In the genomic region with DNA sequence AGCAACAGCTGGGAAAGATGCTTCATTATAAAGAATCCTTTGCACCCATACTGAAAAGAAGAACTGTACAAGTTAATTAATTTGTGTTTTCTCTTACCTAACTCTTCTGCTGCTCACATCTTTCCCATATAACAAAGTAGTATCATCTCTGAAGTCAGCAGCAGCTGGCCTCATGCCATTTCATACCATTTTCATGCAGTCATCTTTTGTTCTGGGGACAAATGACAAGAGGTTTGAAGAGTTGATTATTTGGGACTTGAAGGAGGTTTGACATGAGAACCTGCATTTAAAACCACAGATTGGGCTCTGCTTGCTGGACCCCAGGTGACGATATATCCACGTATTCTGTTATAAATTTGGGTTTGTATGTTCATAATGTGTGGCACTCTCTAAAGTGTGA, we compare ENCODE assay signal across 21 cellular contexts.
DNase-seq lines count a peak whose midpoint lies in the region; ATAC-seq, FAIRE-seq and TF ChIP-seq lines count a peak whose summit lies in the region.
"Had no signal": no experiment of that assay in that cellular context is flagged by ENCODE, and none has a peak within 500 bp of the region (broad histone marks: within the 10 kb centered on the region; RNA-seq: fewer than 3 reads in every experiment).

No MANE protein-coding gene starts in this region.

- FAIRE-seq in astrocyte (lab: Jason Lieb, UNC) = peak; percentile 34
- FAIRE-seq: small intestine had no signal

- no peaks in the 10 kb centered on the region for H3K9me3 ChIP-seq in astrocyte (ENCODE audit: insufficient read depth, low read depth, low read length)
- H3K9me3 ChIP-seq in skeletal muscle satellite cell (replicated peaks; ENCODE audit: low read length) = no peaks in the 10 kb centered on the region

- H3K9ac ChIP-seq in astrocyte (ENCODE audit: low read length) = peak overlapping the region; percentile 4
- peak overlapping the region; percentile 37 for H3K9ac ChIP-seq in skeletal muscle satellite cell (ENCODE audit: low read depth, low read length)
- H3K9ac ChIP-seq: neural progenitor cell had no signal

- H4K20me1 ChIP-seq in astrocyte (ENCODE audit: insufficient read depth, low read length) = no peaks in the 10 kb centered on the region

- peak overlapping the region; percentile 66 for H3K27ac Mint-ChIP-seq in astrocyte (ENCODE audit: unreplicated experiment)
- H3K27ac Mint-ChIP-seq in stimulated activated effector memory CD8-positive, alpha-beta T cell treated with anti-CD3 and anti-CD28 coated beads, Interleukin-12 subunit alpha, Interleukin-12 subunit beta, amount 100 ng/mL, for 72 hours = no peak overlapping the region
- H3K27ac Mint-ChIP-seq: activated CD8-positive, alpha-beta T cell treated with anti-CD3 and anti-CD28 coated beads, Interleukin-2, amount 10 ng/mL, durations not matched to agents 7 days and 5 days; CD8-positive, alpha-beta T cell; endodermal cell; neural progenitor cell; stimulated activated naive CD8-positive, alpha-beta T cell treated with anti-CD3 and anti-CD28 coated beads, Interleukin-15, amount 100 ng/mL, for 72 hours had no signal

- peaks cover 13% of the 10 kb centered on the region for H3K9me3 Mint-ChIP-seq in astrocyte (ENCODE audit: unreplicated experiment)
- H3K9me3 Mint-ChIP-seq in stimulated activated effector memory CD8-positive, alpha-beta T cell treated with anti-CD3 and anti-CD28 coated beads, Interleukin-12 subunit alpha, Interleukin-12 subunit beta, amount 100 ng/mL, for 72 hours = no peaks in the 10 kb centered on the region
- no peaks in the 10 kb centered on the region for H3K9me3 Mint-ChIP-seq in activated T-cell treated with anti-CD3 and anti-CD28 coated beads, Interleukin-2, amount 50 U/mL, for 4 hours
- H3K9me3 Mint-ChIP-seq: CD8-positive, alpha-beta T cell; stimulated activated naive CD8-positive, alpha-beta T cell treated with anti-CD3 and anti-CD28 coated beads, Interleukin-15, amount 100 ng/mL, for 72 hours had no signal

- H3K4me2 ChIP-seq in astrocyte (ENCODE audit: low read length) = peak overlapping the region; percentile 12
- peak overlapping the region; percentile 26 for H3K4me2 ChIP-seq in skeletal muscle satellite cell (ENCODE audit: low read length)
- H3K4me2 ChIP-seq: neural progenitor cell had no signal

- no peak overlapping the region for H2AFZ ChIP-seq in astrocyte (ENCODE audit: low read depth, low read length)
- H2AFZ ChIP-seq: neural progenitor cell had no signal

- no peaks in the 10 kb centered on the region for H3K27me3 ChIP-seq in astrocyte (ENCODE audit: insufficient read depth, low read length)
- no peaks in the 10 kb centered on the region for H3K27me3 ChIP-seq in skeletal muscle satellite cell (ENCODE audit: control insufficient read depth, insufficient read depth, low read length)
- H3K27me3 ChIP-seq: neural progenitor cell had no signal

- peaks cover 50% of the 10 kb centered on the region for H3K4me1 Mint-ChIP-seq in astrocyte (ENCODE audit: low read depth, unreplicated experiment)
- H3K4me1 Mint-ChIP-seq in stimulated activated effector memory CD8-positive, alpha-beta T cell treated with anti-CD3 and anti-CD28 coated beads, Interleukin-12 subunit alpha, Interleukin-12 subunit beta, amount 100 ng/mL, for 72 hours = no peaks in the 10 kb centered on the region
- H3K4me1 Mint-ChIP-seq in activated T-cell treated with anti-CD3 and anti-CD28 coated beads, Interleukin-2, amount 50 U/mL, for 4 hours (ENCODE audit: low read depth) = no peaks in the 10 kb centered on the region
- H3K4me1 Mint-ChIP-seq: stimulated activated naive CD8-positive, alpha-beta T cell treated with anti-CD3 and anti-CD28 coated beads, Interleukin-15, amount 100 ng/mL, for 72 hours had no signal

- H3K4me3 Mint-ChIP-seq in astrocyte (ENCODE audit: unreplicated experiment) = no peak overlapping the region
- no peak overlapping the region for H3K4me3 Mint-ChIP-seq in stimulated activated effector memory CD8-positive, alpha-beta T cell treated with anti-CD3 and anti-CD28 coated beads, Interleukin-12 subunit alpha, Interleukin-12 subunit beta, amount 100 ng/mL, for 72 hours
- no peak overlapping the region for H3K4me3 Mint-ChIP-seq in activated T-cell treated with anti-CD3 and anti-CD28 coated beads, Interleukin-2, amount 50 U/mL, for 4 hours
- H3K4me3 Mint-ChIP-seq: activated CD8-positive, alpha-beta T cell treated with anti-CD3 and anti-CD28 coated beads, Interleukin-2, amount 10 ng/mL, durations not matched to agents 7 days and 5 days; brain; CD8-positive, alpha-beta T cell; endodermal cell; neural progenitor cell; stimulated activated naive CD8-positive, alpha-beta T cell treated with anti-CD3 and anti-CD28 coated beads, Interleukin-15, amount 100 ng/mL, for 72 hours had no signal

- H3K27ac ChIP-seq in astrocyte (ENCODE audit: low read depth, low read length) = peak overlapping the region; percentile 33
- no peak overlapping the region for H3K27ac ChIP-seq in caudate nucleus (ENCODE audit: low read depth, low read length)
- H3K27ac ChIP-seq: 22Rv1, neural progenitor cell had no signal

- no peaks in the 10 kb centered on the region for H3K27me3 Mint-ChIP-seq in astrocyte (ENCODE audit: low read depth, unreplicated experiment)
- no peaks in the 10 kb centered on the region for H3K27me3 Mint-ChIP-seq in activated T-cell treated with anti-CD3 and anti-CD28 coated beads, Interleukin-2, amount 50 U/mL, for 4 hours (ENCODE audit: low read depth)

- H3K79me2 ChIP-seq in astrocyte (ENCODE audit: insufficient read depth, low read length) = no peaks in the 10 kb centered on the region

- DNase-seq in DMS53 (lab: John Stamatoyannopoulos, UW) (peak; percentile 6), DMS53 treated with DMSO at 0.1 percent for 48 hours (lab: John Stamatoyannopoulos, UW; ENCODE audit: unreplicated experiment) (no peak), astrocyte (ENCODE audit: low read depth) (peak; percentile 76), glomerular visceral epithelial cell (ENCODE audit: extremely low spot score) (peak; percentile 49), caudate nucleus (lab: John Stamatoyannopoulos, UW) (no peak)
- no peak for DNase-seq in stimulated activated effector memory CD8-positive, alpha-beta T cell treated with anti-CD3 and anti-CD28 coated beads, Interleukin-12 subunit alpha, Interleukin-12 subunit beta, amount 100 ng/mL, for 72 hours (ENCODE audit: low spot score in 2 of 2)
- DNase-seq in activated T-cell treated with anti-CD3 and anti-CD28 coated beads, Interleukin-2, amount 50 U/mL, for 4 hours = no peak
- DNase-seq: activated CD8-positive, alpha-beta T cell treated with anti-CD3 and anti-CD28 coated beads, Interleukin-2, amount 10 ng/mL, durations not matched to agents 7 days and 5 days; activated effector memory CD4-positive, alpha-beta T cell treated with anti-CD3 and anti-CD28 coated beads, Interleukin-2, amount 50 U/mL, for 16 hours; CD8-positive, alpha-beta T cell; endodermal cell; left colon; NCI-H1092 treated with DMSO at 0.1 percent for 48 hours; NCI-H524; SHP77; small intestine; stimulated activated naive CD8-positive, alpha-beta T cell treated with anti-CD3 and anti-CD28 coated beads, Interleukin-15, amount 100 ng/mL, for 72 hours had no signal

- H3K4me1 ChIP-seq in astrocyte (ENCODE audit: insufficient read depth, low read length) (peaks cover 16% of the 10 kb centered on the region), skeletal muscle satellite cell (ENCODE audit: control insufficient read depth, insufficient read depth, low read length) (peaks cover 51% of the 10 kb centered on the region)

- peaks cover 2% of the 10 kb centered on the region for H3K36me3 Mint-ChIP-seq in astrocyte (ENCODE audit: low read depth, unreplicated experiment)
- no peaks in the 10 kb centered on the region for H3K36me3 Mint-ChIP-seq in stimulated activated effector memory CD8-positive, alpha-beta T cell treated with anti-CD3 and anti-CD28 coated beads, Interleukin-12 subunit alpha, Interleukin-12 subunit beta, amount 100 ng/mL, for 72 hours
- no peaks in the 10 kb centered on the region for H3K36me3 Mint-ChIP-seq in activated T-cell treated with anti-CD3 and anti-CD28 coated beads, Interleukin-2, amount 50 U/mL, for 4 hours (ENCODE audit: insufficient read depth)
- H3K36me3 Mint-ChIP-seq: brain; CD8-positive, alpha-beta T cell had no signal

- H3K4me3 ChIP-seq in astrocyte (ENCODE audit: insufficient read depth, low read depth, low read length) = no peak overlapping the region
- no peak overlapping the region for H3K4me3 ChIP-seq in skeletal muscle satellite cell (ENCODE audit: low read length)
- H3K4me3 ChIP-seq: neural progenitor cell had no signal

- H3K36me3 ChIP-seq in astrocyte (ENCODE audit: insufficient read depth, low read length) (no peaks in the 10 kb centered on the region), skeletal muscle satellite cell (ENCODE audit: insufficient read depth, low read length) (no peaks in the 10 kb centered on the region)
- H3K36me3 ChIP-seq: neural progenitor cell had no signal

- ATAC-seq in stimulated activated effector memory CD8-positive, alpha-beta T cell treated with anti-CD3 and anti-CD28 coated beads, Interleukin-12 subunit alpha, Interleukin-12 subunit beta, amount 100 ng/mL, for 72 hours = no peak
- no peak for ATAC-seq in activated T-cell treated with anti-CD3 and anti-CD28 coated beads, Interleukin-2, amount 50 U/mL, for 4 hours
- ATAC-seq: activated CD8-positive, alpha-beta T cell treated with anti-CD3 and anti-CD28 coated beads, Interleukin-2, amount 10 ng/mL, durations not matched to agents 7 days and 5 days; CD8-positive, alpha-beta T cell; left colon; stimulated activated naive CD8-positive, alpha-beta T cell treated with anti-CD3 and anti-CD28 coated beads, Interleukin-15, amount 100 ng/mL, for 72 hours had no signal

- TF ChIP-seq CTCF in astrocyte (IDR thresholded peaks at IDR 0.05; ENCODE audit: insufficient read depth, low read depth, low read length) = no peak

Comparison
In these comparisons a context has a peak if more than half of its experiments do, and no peak if none do; other contexts are left out.
1. DNase-seq: peak in DMS53 (single experiment), astrocyte (single experiment) and glomerular visceral epithelial cell (single experiment); none in DMS53 treated with DMSO at 0.1 percent for 48 hours (single experiment), stimulated activated effector memory CD8-positive, alpha-beta T cell treated with anti-CD3 and anti-CD28 coated beads, Interleukin-12 subunit alpha, Interleukin-12 subunit beta, amount 100 ng/mL, for 72 hours (0 of 2), activated T-cell treated with anti-CD3 and anti-CD28 coated beads, Interleukin-2, amount 50 U/mL, for 4 hours (single experiment) and caudate nucleus (0 of 61).